Comparison of ENCODE assay signal across 12 cellular contexts in the genomic region with DNA sequence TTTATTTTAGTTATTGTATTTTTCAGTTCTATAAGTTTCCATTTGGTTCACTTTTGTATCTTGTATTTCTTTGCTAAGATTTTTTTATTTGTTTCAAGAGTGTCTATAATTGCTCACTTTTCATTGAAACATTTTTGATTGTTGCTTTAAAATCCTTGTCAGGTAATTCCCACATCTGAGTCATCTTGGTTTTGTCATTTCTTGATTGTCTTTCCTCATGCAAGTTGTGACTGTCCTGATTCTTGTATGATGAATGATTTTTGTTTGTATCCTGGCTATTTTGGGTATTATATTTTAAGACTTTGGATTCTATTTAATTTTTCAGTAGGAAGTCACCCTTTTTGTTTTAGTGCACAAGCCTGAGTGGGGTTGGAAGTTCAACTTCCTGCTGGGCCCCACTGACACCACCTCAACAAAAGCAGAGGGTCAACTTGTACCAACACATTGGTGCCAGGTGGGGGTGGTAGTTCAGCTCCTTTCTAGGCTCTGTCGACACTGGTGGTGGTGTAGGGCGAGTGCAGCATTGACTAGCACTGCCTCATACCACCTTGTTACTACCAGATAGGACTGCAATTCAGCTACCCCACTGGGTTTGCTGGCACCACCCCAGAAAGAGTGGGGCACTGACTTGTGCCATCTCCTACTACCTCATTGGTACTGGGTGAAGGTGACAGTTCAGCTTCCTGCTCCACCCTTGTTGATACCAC. TPM values are rescaled to one million over a fixed set of nuclear protein-coding genes. Genes with fewer than 3 reads are reported as not detected.
A peak's percentile ranks its signal among the peaks of the same experiment; 100 is the strongest.
DNase-seq lines count a peak whose midpoint lies in the region; ATAC-seq, FAIRE-seq and TF ChIP-seq lines count a peak whose summit lies in the region.
"Had no signal": no experiment of that assay in that cellular context is flagged by ENCODE, and none has a peak within 500 bp of the region (broad histone marks: within the 10 kb centered on the region; RNA-seq: fewer than 3 reads in every experiment).

No MANE protein-coding gene starts in this region.

- H3K27me3 ChIP-seq in DOHH2 (ENCODE audit: control insufficient read depth, low read length) (no peaks in the 10 kb centered on the region), foreskin keratinocyte (no peaks in the 10 kb centered on the region), thyroid gland (no peaks in the 10 kb centered on the region)
- H3K27me3 ChIP-seq: MG63 had no signal

- TF ChIP-seq CTCF in DOHH2 (IDR thresholded peaks at IDR 0.05; ENCODE audit: low read depth, low read length, poor library complexity, severe bottlenecking) (peak; percentile 54), foreskin keratinocyte (conservative IDR thresholded peaks at IDR 0.05) (peak; percentile 10), thyroid gland (IDR thresholded peaks at IDR 0.05) (no peak)

- DNase-seq in GM12891 (ENCODE audit: insufficient read length, low spot score): no peak
- DNase-seq in activated T-cell treated with anti-CD3 and anti-CD28 coated beads, Interleukin-2, amount 50 U/mL, for 48 hours: peak; percentile 41 to 46
- peak in 1 of 2 donors; percentile 60 for DNase-seq in foreskin keratinocyte
- DNase-seq in cerebellar nuclear complex (lab: John Stamatoyannopoulos, UW): no peak
- no peak for DNase-seq in thyroid gland
- DNase-seq: MG63 had no signal

- WGBS in thyroid gland, 2 donors: 75 to 96% methylated on average over 2 of the region's 2 CpGs

- H4K20me1 ChIP-seq in DOHH2 (ENCODE audit: control insufficient read depth, insufficient read depth, low read depth, low read length): no peaks in the 10 kb centered on the region

- no peaks in the 10 kb centered on the region for H3K79me2 ChIP-seq in DOHH2 (ENCODE audit: control insufficient read depth, low read length)

- H3K9me3 ChIP-seq in DOHH2 (ENCODE audit: control insufficient read depth, insufficient read depth, low read length) (no peaks in the 10 kb centered on the region), thyroid gland (no peaks in the 10 kb centered on the region)
- H3K9me3 ChIP-seq: MG63 had no signal

- H3K4me3 ChIP-seq in DOHH2 (ENCODE audit: low read length) (no peak overlapping the region), thyroid gland (replicated peaks in 1 of 3) (no peak overlapping the region)
- H3K4me3 ChIP-seq: MG63, SK-N-MC had no signal

- peaks cover 8% of the 10 kb centered on the region for H3K4me1 ChIP-seq in DOHH2 (ENCODE audit: control insufficient read depth, low read length)
- H3K4me1 ChIP-seq in foreskin keratinocyte: peaks cover 19% of the 10 kb centered on the region
- H3K4me1 ChIP-seq in thyroid gland: no peaks in the 10 kb centered on the region

- intact Hi-C loops in thyroid gland (cut with DNase I): no loop called here

- H3F3A ChIP-seq in DOHH2 (ENCODE audit: control insufficient read depth, insufficient read depth): no peaks in the 10 kb centered on the region

- FAIRE-seq in GM12891 (lab: Jason Lieb, UNC): peak; percentile 80

- H3K4me2 ChIP-seq in DOHH2 (ENCODE audit: low read length): no peak overlapping the region

- ATAC-seq in foreskin keratinocyte: peak; percentile 37
- ATAC-seq in GM18520 (IDR thresholded peaks at IDR 0.05; ENCODE audit: unreplicated experiment): no peak
- ATAC-seq: left lobe of liver had no signal

- H3K9me2 ChIP-seq in DOHH2 (replicated peaks; ENCODE audit: control insufficient read depth, low read length): no peaks in the 10 kb centered on the region

- H3K27ac ChIP-seq in DOHH2 (ENCODE audit: low read depth, low read length): no peak overlapping the region
- no peak overlapping the region for H3K27ac ChIP-seq in foreskin keratinocyte
- no peak overlapping the region for H3K27ac ChIP-seq in thyroid gland
- H3K27ac ChIP-seq: C4-2B, SK-N-MC, VCaP had no signal

- no peak for TF ChIP-seq POLR2A in GM12891 (IDR thresholded peaks at IDR 0.05; ENCODE audit: low read depth, low read length)
- TF ChIP-seq POLR2A in thyroid gland (IDR thresholded peaks at IDR 0.05): no peak

- no peaks in the 10 kb centered on the region for H3K36me3 ChIP-seq in DOHH2 (ENCODE audit: control insufficient read depth, low read length)
- no peaks in the 10 kb centered on the region for H3K36me3 ChIP-seq in thyroid gland

TF ChIP-seq in GM12891, 5 proteins besides CTCF, POLR2A, EP300 and RAD21:
- TF ChIP-seq TAF1 (IDR thresholded peaks at IDR 0.05; ENCODE audit: low read depth, low read length) (no peak), SPI1 (IDR thresholded peaks at IDR 0.05; ENCODE audit: low read depth, low read length) (no peak), POLR2AphosphoS5 (IDR thresholded peaks at IDR 0.05; ENCODE audit: low read depth, low read length) (no peak), PAX5 (IDR thresholded peaks at IDR 0.05; ENCODE audit: insufficient read depth, low read length, severe bottlenecking) (no peak), POU2F2 (IDR thresholded peaks at IDR 0.05; ENCODE audit: low read depth, low read length) (no peak)

RNA-seq across cellular contexts. Expression of gene RSPH3, which starts 8.8 kb away (rescaled TPM):
- polyA plus RNA-seq in GM12891 (2012; ENCODE audit: low read depth, missing spikeins): 1.6 TPM
- total RNA-seq in foreskin keratinocyte: 5.8 and 6.9 TPM in 2 replicates
- polyA plus RNA-seq in foreskin keratinocyte: 2.1 and 2.2 TPM in 2 replicates
- total RNA-seq in thyroid gland: 10 to 100 TPM; 16.8 to 22.5 (median 20.2) TPM

RNA-seq across cellular contexts. Expression of gene TAGAP, which starts 53.6 kb away (rescaled TPM):
- polyA plus RNA-seq in GM12891 (2012; ENCODE audit: low read depth, missing spikeins): 2.6 TPM
- total RNA-seq in foreskin keratinocyte (0.07 TPM in 2 replicates), thyroid gland (1 to 10 TPM; 1.1 to 3.7 (median 1.7) TPM)
- 0.03 and 0.06 TPM in 2 replicates for polyA plus RNA-seq in foreskin keratinocyte

Comparison
In these comparisons a context has a peak if more than half of its experiments do, and no peak if none do; other contexts are left out.
1. CTCF ChIP-seq: peak in DOHH2 (single experiment) and foreskin keratinocyte (single experiment); none in thyroid gland (0 of 6).
2. DNase-seq: peak in activated T-cell treated with anti-CD3 and anti-CD28 coated beads, Interleukin-2, amount 50 U/mL, for 48 hours (2 of 2); none in GM12891 (single experiment), cerebellar nuclear complex (0 of 2) and thyroid gland (0 of 2).